8 cellular contexts compared by ENCODE assay signal in genomic region chr3:52123106-52123708, GRCh38. TPM values are rescaled to one million over a fixed set of nuclear protein-coding genes. Genes with fewer than 3 reads are reported as not detected.
A peak's percentile ranks its signal among the peaks of the same experiment; 100 is the strongest.
DNase-seq lines count a peak whose midpoint lies in the region; TF ChIP-seq lines count a peak whose summit lies in the region.

No MANE protein-coding gene starts in this region.

- WGBS in iPS DF 6.9 (ENCODE audit: insufficient coverage, insufficient read length), result no CpG with 5 or more reads among the region's 10 CpGs

- peak overlapping the region in 3 of 5 experiments; percentile 37 to 68 (median 43) for H3K27ac Mint-ChIP-seq in brain

- no peak overlapping the region for H2AFZ ChIP-seq in Loucy (ENCODE audit: low read length)

- H3K27me3 Mint-ChIP-seq in brain, result no peaks in the 10 kb centered on the region

- H3K36me3 ChIP-seq in Loucy (ENCODE audit: insufficient read depth, low read length), result peaks cover 83% of the 10 kb centered on the region; the same call in 1 of the 2 replicates
- peaks cover 8% of the 10 kb centered on the region; the same call in 1 of the 2 replicates for H3K36me3 ChIP-seq in iPS DF 6.9 (ENCODE audit: control insufficient read depth, insufficient read depth, low read length)

- H4K20me1 ChIP-seq in Loucy (ENCODE audit: insufficient read depth, low read length, poor library complexity, severe bottlenecking), result no peaks in the 10 kb centered on the region

- TF ChIP-seq CTCF in Loucy (conservative IDR thresholded peaks at IDR 0.05; ENCODE audit: low read length), result peak; percentile 94
- peak; percentile 77 for TF ChIP-seq CTCF in VCaP (conservative IDR thresholded peaks at IDR 0.05)
- TF ChIP-seq CTCF in brain (conservative IDR thresholded peaks at IDR 0.05), result peak; percentile 94 to 97

- H3K4me1 ChIP-seq in Loucy (ENCODE audit: insufficient read depth, low read length, poor library complexity, severe bottlenecking) (no peaks in the 10 kb centered on the region), iPS DF 6.9 (ENCODE audit: control insufficient read depth, insufficient read depth, low read length) (0 out of 2 replicates have a peak, but pooled peaks cover under 1% of the 10 kb centered on the region)

- H3K4me1 Mint-ChIP-seq in brain, result peaks cover 3% of the 10 kb centered on the region

- H3K9me3 ChIP-seq in Loucy (ENCODE audit: insufficient read depth, low read depth, low read length), result no peaks in the 10 kb centered on the region
- H3K9me3 ChIP-seq in iPS DF 6.9 (ENCODE audit: control insufficient read depth, insufficient read depth, low read length), result no peaks in the 10 kb centered on the region

- DNase-seq in NCI-H2029 (lab: John Stamatoyannopoulos, UW) (peak; percentile 8), NCI-H2029 treated with DMSO at 0.1 percent for 48 hours (lab: John Stamatoyannopoulos, UW) (no peak), iPS DF 6.9 (ENCODE audit: low read depth, low spot score) (peak; percentile 57), NCI-H2171 (lab: John Stamatoyannopoulos, UW) (no peak)

- no peaks in the 10 kb centered on the region for H3K36me3 Mint-ChIP-seq in brain

- H3K4me3 ChIP-seq in Loucy (ENCODE audit: low read length, poor library complexity, severe bottlenecking) (no peak overlapping the region), iPS DF 6.9 (ENCODE audit: low read length) (no peak overlapping the region), skin epidermis (no peak overlapping the region)

- H3K4me3 Mint-ChIP-seq in brain, result no peak overlapping the region

- H3F3A ChIP-seq in Loucy (ENCODE audit: low read depth), result no peaks in the 10 kb centered on the region

- no peaks in the 10 kb centered on the region for H3K9me2 ChIP-seq in Loucy (replicated peaks; ENCODE audit: low read depth, low read length)

- H3K27ac ChIP-seq in VCaP, result no peak overlapping the region
- no peak overlapping the region for H3K27ac ChIP-seq in iPS DF 6.9 (ENCODE audit: low read length)
- peak overlapping the region in 13 of 21 experiments; percentile 48 to 86 (median 74) for H3K27ac ChIP-seq in skin epidermis

- no peak overlapping the region for H3K4me2 ChIP-seq in Loucy (ENCODE audit: low read depth, low read length, poor library complexity, severe bottlenecking)

- no peaks in the 10 kb centered on the region for H3K27me3 ChIP-seq in Loucy (ENCODE audit: insufficient read depth, low read length, poor library complexity, severe bottlenecking)
- H3K27me3 ChIP-seq in iPS DF 6.9 (ENCODE audit: control insufficient read depth, insufficient read depth, low read length), result no peaks in the 10 kb centered on the region

- H3K79me2 ChIP-seq in Loucy (ENCODE audit: insufficient read depth, low read length), result no peaks in the 10 kb centered on the region

- no peak overlapping the region for H3K9ac ChIP-seq in Loucy (ENCODE audit: low read depth, low read length, poor library complexity, severe bottlenecking)

- no peaks in the 10 kb centered on the region for H3K9me3 Mint-ChIP-seq in brain

RNA-seq across cellular contexts. Expression of gene POC1A, which starts 31.0 kb away (rescaled TPM):
- polyA plus RNA-seq in brain (ENCODE audit: insufficient read depth, low read depth, low replicate concordance), result 18.8 TPM

Comparison
In these comparisons a context has a peak if more than half of its experiments do, and no peak if none do; other contexts are left out.
1. DNase-seq: peak in NCI-H2029 (single experiment) and iPS DF 6.9 (single experiment); none in NCI-H2029 treated with DMSO at 0.1 percent for 48 hours (single experiment) and NCI-H2171 (single experiment).
2. H3K27ac ChIP-seq: peak in skin epidermis (13 of 21); none in VCaP (single experiment) and iPS DF 6.9 (single experiment).
3. Peak in every context shown above with its lines, with median percentiles within 50 percentile points of each other: CTCF ChIP-seq.